ENCODE assay signal across 8 cellular contexts in the genomic region with DNA sequence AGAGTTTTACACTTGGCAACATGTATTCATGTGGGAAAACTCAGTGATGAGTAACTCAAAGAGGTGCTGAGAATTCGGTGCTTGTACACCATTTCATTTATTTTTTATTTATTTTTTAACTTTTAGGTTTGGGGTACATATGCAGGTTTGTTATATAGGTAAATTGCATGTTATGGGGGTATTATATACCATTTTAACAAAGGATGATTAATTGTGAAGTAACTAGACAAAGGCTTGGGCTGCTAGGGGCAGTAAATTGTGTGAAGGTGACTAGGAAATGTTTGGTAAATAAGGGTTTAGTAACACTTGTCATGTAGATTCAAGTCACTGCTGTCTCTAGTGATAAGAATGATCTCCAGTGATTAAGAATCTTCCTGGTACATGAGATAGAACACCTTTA.
"Had no signal": no experiment of that assay in that cellular context is flagged by ENCODE, and none has a peak within 500 bp of the region (broad histone marks: within the 10 kb centered on the region; RNA-seq: fewer than 3 reads in every experiment).

No MANE protein-coding gene starts in this region.

- DNase-seq: H7, HFFc6, Karpas-422, KBM-7 had no signal

- H3K27ac ChIP-seq: KMS-11 had no signal

- H3K4me3 ChIP-seq: GM23338, HAP-1 had no signal

- ATAC-seq: GM23338, HepG2 had no signal

- H3K36me3 ChIP-seq: HAP-1 had no signal
